In the genomic region with DNA sequence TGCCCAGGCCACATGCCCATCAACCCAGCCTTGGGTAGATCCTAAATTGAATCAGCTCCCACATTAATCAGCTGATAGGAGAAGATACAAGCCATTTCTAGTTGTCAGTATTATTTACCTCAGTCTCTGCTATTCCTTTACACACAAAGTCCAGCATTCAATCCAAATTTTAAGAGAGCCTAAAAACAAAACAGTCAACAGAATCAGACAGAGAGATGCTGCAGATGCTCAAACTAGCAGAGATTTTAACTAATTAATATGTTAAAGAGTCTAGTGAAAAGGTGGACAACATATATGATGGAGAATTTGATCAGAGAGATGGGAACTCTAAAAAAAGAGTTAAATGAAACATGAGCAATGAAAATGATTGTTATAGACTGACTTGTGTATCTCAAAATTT, we compare ENCODE assay signal across 34 cellular contexts.
"Had no signal": no experiment of that assay in that cellular context is flagged by ENCODE, and none has a peak within 500 bp of the region (broad histone marks: within the 10 kb centered on the region; RNA-seq: fewer than 3 reads in every experiment).

No MANE protein-coding gene starts in this region.

- DNase-seq: Karpas-422, Kasumi-1, MG63, MM.1S, MV-4-11, NCI-H1048, NCI-H1092, NCI-H1092 treated with DMSO at 0.1 percent for 48 hours, NCI-H1105, NCI-H1105 treated with DMSO at 0.1 percent for 48 hours, NCI-H1417, NCI-H1417 treated with DMSO at 0.1 percent for 48 hours, NCI-H1436, NCI-H1436 treated with DMSO at 0.1 percent for 48 hours, NCI-H146, NCI-H1694, NCI-H1694 treated with DMSO at 0.1 percent for 48 hours, NCI-H187, NCI-H187 treated with DMSO at 0.1 percent for 48 hours, NCI-H1930, NCI-H2029, NCI-H2029 treated with DMSO at 0.1 percent for 48 hours, NCI-H2081, NCI-H2081 treated with DMSO at 0.1 percent for 48 hours, NCI-H2107, NCI-H2171, NCI-H2171 treated with DMSO at 0.1 percent for 48 hours, NCI-H2227 treated with DMSO at 0.1 percent for 48 hours, NCI-H226, NCI-H345, NCI-H446, NCI-H446 treated with DMSO at 0.1 percent for 48 hours, NCI-H510A, NCI-H510A treated with DMSO at 0.1 percent for 48 hours had no signal

- H3K27me3 ChIP-seq: MG63 had no signal

- H3K36me3 ChIP-seq: MG63 had no signal

- H3K4me3 ChIP-seq: MG63 had no signal
